In the genomic region with DNA sequence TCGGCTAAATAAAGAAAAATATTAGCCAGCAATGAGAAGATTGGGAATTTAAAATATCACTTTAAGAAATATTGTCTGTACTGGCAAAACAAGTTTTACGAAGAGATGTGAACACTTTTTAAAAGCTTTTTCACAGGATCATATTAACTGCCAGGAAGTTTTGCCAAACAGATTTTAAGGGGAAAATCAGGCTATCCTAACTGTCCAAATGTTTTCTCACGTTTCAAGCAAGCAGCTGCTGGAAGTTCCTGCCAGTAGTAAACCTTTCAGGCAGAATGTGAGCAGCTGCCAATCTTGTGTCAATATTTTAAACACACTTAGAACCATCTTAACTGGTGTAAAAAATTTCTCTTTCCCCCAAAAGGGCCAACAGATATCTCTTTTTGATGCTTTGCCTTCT, we compare ENCODE assay signal across 1 cellular context.
TF ChIP-seq lines count a peak whose summit lies in the region.

No MANE protein-coding gene starts in this region.

TF ChIP-seq in GM23338, 12 proteins besides CTCF, POLR2A, EP300 and RAD21 (continued from another document):
- TF ChIP-seq, protein P1, sequence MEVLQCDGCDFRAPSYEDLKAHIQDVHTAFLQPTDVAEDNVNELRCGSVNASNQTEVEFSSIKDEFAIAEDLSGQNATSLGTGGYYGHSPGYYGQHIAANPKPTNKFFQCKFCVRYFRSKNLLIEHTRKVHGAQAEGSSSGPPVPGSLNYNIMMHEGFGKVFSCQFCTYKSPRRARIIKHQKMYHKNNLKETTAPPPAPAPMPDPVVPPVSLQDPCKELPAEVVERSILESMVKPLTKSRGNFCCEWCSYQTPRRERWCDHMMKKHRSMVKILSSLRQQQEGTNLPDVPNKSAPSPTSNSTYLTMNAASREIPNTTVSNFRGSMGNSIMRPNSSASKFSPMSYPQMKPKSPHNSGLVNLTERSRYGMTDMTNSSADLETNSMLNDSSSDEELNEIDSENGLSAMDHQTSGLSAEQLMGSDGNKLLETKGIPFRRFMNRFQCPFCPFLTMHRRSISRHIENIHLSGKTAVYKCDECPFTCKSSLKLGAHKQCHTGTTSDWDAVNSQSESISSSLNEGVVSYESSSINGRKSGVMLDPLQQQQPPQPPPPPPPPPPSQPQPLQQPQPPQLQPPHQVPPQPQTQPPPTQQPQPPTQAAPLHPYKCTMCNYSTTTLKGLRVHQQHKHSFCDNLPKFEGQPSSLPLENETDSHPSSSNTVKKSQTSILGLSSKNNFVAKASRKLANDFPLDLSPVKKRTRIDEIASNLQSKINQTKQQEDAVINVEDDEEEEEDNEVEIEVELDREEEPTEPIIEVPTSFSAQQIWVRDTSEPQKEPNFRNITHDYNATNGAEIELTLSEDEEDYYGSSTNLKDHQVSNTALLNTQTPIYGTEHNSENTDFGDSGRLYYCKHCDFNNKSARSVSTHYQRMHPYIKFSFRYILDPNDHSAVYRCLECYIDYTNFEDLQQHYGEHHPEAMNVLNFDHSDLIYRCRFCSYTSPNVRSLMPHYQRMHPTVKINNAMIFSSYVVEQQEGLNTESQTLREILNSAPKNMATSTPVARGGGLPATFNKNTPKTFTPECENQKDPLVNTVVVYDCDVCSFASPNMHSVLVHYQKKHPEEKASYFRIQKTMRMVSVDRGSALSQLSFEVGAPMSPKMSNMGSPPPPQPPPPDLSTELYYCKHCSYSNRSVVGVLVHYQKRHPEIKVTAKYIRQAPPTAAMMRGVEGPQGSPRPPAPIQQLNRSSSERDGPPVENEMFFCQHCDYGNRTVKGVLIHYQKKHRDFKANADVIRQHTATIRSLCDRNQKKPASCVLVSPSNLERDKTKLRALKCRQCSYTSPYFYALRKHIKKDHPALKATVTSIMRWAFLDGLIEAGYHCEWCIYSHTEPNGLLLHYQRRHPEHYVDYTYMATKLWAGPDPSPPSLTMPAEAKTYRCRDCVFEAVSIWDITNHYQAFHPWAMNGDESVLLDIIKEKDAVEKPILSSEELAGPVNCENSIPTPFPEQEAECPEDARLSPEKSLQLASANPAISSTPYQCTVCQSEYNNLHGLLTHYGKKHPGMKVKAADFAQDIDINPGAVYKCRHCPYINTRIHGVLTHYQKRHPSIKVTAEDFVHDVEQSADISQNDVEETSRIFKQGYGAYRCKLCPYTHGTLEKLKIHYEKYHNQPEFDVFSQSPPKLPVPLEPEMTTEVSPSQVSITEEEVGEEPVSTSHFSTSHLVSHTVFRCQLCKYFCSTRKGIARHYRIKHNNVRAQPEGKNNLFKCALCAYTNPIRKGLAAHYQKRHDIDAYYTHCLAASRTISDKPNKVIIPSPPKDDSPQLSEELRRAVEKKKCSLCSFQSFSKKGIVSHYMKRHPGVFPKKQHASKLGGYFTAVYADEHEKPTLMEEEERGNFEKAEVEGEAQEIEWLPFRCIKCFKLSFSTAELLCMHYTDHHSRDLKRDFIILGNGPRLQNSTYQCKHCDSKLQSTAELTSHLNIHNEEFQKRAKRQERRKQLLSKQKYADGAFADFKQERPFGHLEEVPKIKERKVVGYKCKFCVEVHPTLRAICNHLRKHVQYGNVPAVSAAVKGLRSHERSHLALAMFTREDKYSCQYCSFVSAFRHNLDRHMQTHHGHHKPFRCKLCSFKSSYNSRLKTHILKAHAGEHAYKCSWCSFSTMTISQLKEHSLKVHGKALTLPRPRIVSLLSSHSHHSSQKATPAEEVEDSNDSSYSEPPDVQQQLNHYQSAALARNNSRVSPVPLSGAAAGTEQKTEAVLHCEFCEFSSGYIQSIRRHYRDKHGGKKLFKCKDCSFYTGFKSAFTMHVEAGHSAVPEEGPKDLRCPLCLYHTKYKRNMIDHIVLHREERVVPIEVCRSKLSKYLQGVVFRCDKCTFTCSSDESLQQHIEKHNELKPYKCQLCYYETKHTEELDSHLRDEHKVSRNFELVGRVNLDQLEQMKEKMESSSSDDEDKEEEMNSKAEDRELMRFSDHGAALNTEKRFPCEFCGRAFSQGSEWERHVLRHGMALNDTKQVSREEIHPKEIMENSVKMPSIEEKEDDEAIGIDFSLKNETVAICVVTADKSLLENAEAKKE (CRISPR knock-in tag; IDR thresholded peaks at IDR 0.05), result no peak
- TF ChIP-seq EZH2phosphoT487 (IDR thresholded peaks at IDR 0.05; ENCODE audit: unreplicated experiment) (no peak), NANOG (IDR thresholded peaks at IDR 0.05; ENCODE audit: borderline replicate concordance) (no peak)
TF ChIP-seq in GM23338: peak in this region for 0.
